1 cellular context compared by ENCODE assay signal in genomic region chr19:47479701-47480503, GRCh38.
TF ChIP-seq lines count a peak whose summit lies in the region.

No MANE protein-coding gene starts in this region.

TF ChIP-seq in K562, 482 proteins besides CTCF, POLR2A, EP300 and RAD21 (continued from another document and continues in another):
- TF ChIP-seq MNT (conservative IDR thresholded peaks at IDR 0.05) = peak; percentile 79 to 90
- TF ChIP-seq POLR2G (IDR thresholded peaks at IDR 0.05; ENCODE audit: low read depth, low read length) = peak; percentile 57
- TF ChIP-seq MAX (CRISPR knock-in tag; IDR thresholded peaks at IDR 0.05) = peak; percentile 77
- peak; percentile 48 for TF ChIP-seq SP1 (CRISPR knock-in tag; IDR thresholded peaks at IDR 0.05)
- TF ChIP-seq E2F6 (IDR thresholded peaks at IDR 0.05; ENCODE audit: borderline replicate concordance in 1 of 2, extremely low read depth in 1 of 2, insufficient read depth in 1 of 2, insufficient read length in 1 of 2, low read depth in 1 of 2, low read length in 1 of 2, poor library complexity in 1 of 2, severe bottlenecking in 1 of 2) = peak; percentile 75 to 87
- TF ChIP-seq ZNF395 (CRISPR knock-in tag; IDR thresholded peaks at IDR 0.05) = 0 out of 2 replicates have a peak, but pooled peaks have one; percentile 36
- TF ChIP-seq USF1 (CRISPR knock-in tag; IDR thresholded peaks at IDR 0.05) = peak; percentile 61
- TF ChIP-seq CCNT2 (IDR thresholded peaks at IDR 0.05; ENCODE audit: borderline replicate concordance, extremely low read depth, insufficient read length, low read depth, low read length) = peak; percentile 45
- peak; percentile 61 for TF ChIP-seq MYC (IDR thresholded peaks at IDR 0.05; ENCODE audit: low read depth, low read length)
- no peak for TF ChIP-seq MYC (CRISPR knock-in tag; IDR thresholded peaks at IDR 0.05; ENCODE audit: borderline replicate concordance, low read depth)
- peak; percentile 59 for TF ChIP-seq USF2 (CRISPR knock-in tag; IDR thresholded peaks at IDR 0.05)
- TF ChIP-seq SIN3A (IDR thresholded peaks at IDR 0.05; ENCODE audit: borderline replicate concordance in 2 of 2, control insufficient read depth in 1 of 2, low read depth in 2 of 2, low read length in 2 of 2) = peak; percentile 57 to 91; a peak in 2 of 4 replicates
- TF ChIP-seq ADNP (tag; IDR thresholded peaks at IDR 0.05) = no peak
- peak; percentile 19 for TF ChIP-seq PRDM10 (IDR thresholded peaks at IDR 0.05; ENCODE audit: partially characterized antibody)
- TF ChIP-seq VEZF1 (CRISPR knock-in tag; IDR thresholded peaks at IDR 0.05) = peak; percentile 75
- TF ChIP-seq MXD1 (CRISPR knock-in tag; IDR thresholded peaks at IDR 0.05; ENCODE audit: borderline replicate concordance, poor library complexity, severe bottlenecking) = peak; percentile 9
- TF ChIP-seq RBFOX2 (IDR thresholded peaks at IDR 0.05; ENCODE audit: low read depth, low read length) = peak; percentile 48; the same call in 1 of the 2 replicates
- TF ChIP-seq MXI1 (IDR thresholded peaks at IDR 0.05; ENCODE audit: low read depth, low read length) = peak; percentile 62; the same call in 1 of the 2 replicates
- TF ChIP-seq TFAP4 (CRISPR knock-in tag; IDR thresholded peaks at IDR 0.05; ENCODE audit: borderline replicate concordance) = peak; percentile 43; the same call in 1 of the 2 replicates
- no peak for TF ChIP-seq FOXJ3 (CRISPR knock-in tag; IDR thresholded peaks at IDR 0.05)
- peak; percentile 44 to 80 (median 70) for TF ChIP-seq YY1 (IDR thresholded peaks at IDR 0.05; ENCODE audit: borderline replicate concordance in 1 of 3, control insufficient read depth in 1 of 3, extremely low read depth in 1 of 3, insufficient read depth in 3 of 3, insufficient read length in 1 of 3, insufficient replicate concordance in 2 of 3, low read depth in 1 of 3, low read length in 2 of 3)
- peak; percentile 43; the same call in 1 of the 2 replicates for TF ChIP-seq CXXC5 (CRISPR knock-in tag; IDR thresholded peaks at IDR 0.05)
- peak; percentile 28; the same call in 1 of the 2 replicates for TF ChIP-seq EGR1 (conservative IDR thresholded peaks at IDR 0.05)
- TF ChIP-seq ZNF431 (CRISPR knock-in tag; IDR thresholded peaks at IDR 0.05) = no peak
- no peak for TF ChIP-seq SNIP1 (IDR thresholded peaks at IDR 0.05; ENCODE audit: low read depth)
- peak; percentile 15; the same call in 1 of the 2 replicates for TF ChIP-seq PHF8 (IDR thresholded peaks at IDR 0.05; ENCODE audit: borderline replicate concordance, low read length)
- peak; percentile 52 for TF ChIP-seq PCBP1 (IDR thresholded peaks at IDR 0.05; ENCODE audit: low read depth, low read length, poor library complexity, severe bottlenecking)
- TF ChIP-seq NKRF (IDR thresholded peaks at IDR 0.05; ENCODE audit: borderline replicate concordance) = peak; percentile 80; the same call in 1 of the 2 replicates
- TF ChIP-seq HINFP (tag; conservative IDR thresholded peaks at IDR 0.05; ENCODE audit: low read depth) = no peak
- no peak for TF ChIP-seq FOXM1 (IDR thresholded peaks at IDR 0.05; ENCODE audit: low read depth)
- no peak for TF ChIP-seq FOXM1 (CRISPR knock-in tag; IDR thresholded peaks at IDR 0.05; ENCODE audit: low read depth)
- peak; percentile 70 for TF ChIP-seq PKNOX1 (IDR thresholded peaks at IDR 0.05)
- TF ChIP-seq L3MBTL2 (IDR thresholded peaks at IDR 0.05) = peak; percentile 82
- TF ChIP-seq ZNF639 (CRISPR knock-in tag; conservative IDR thresholded peaks at IDR 0.05 in 1 of 2, IDR thresholded peaks at IDR 0.05 in 1 of 2) = no peak
